8 cellular contexts compared by ENCODE assay signal in the genomic region with DNA sequence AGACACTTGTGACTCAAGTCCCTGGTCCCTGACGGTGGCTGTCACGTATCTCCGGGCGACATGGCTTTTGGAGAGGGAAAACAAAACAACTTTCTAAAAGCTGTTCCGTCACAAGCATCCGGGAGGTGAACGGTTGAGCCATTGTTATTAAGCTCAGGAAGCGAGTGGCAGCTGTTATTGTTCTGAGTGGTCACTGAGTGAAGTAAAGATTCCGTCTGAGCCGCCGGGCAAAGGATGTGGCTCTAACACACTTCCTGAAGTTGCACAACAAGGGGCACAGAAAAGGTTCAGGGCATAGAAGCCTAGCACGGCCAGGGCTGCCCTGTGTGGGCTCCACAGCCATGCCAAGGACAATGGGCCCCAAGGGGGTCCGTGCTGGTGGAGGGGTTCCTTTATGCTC. TPM values are rescaled to one million over a fixed set of nuclear protein-coding genes. Genes with fewer than 3 reads are reported as not detected.
A peak's percentile ranks its signal among the peaks of the same experiment; 100 is the strongest.
DNase-seq lines count a peak whose midpoint lies in the region; ATAC-seq and TF ChIP-seq lines count a peak whose summit lies in the region.

No MANE protein-coding gene starts in this region.

- H4K20me1 ChIP-seq in GM23338 (replicated peaks; ENCODE audit: insufficient read depth): no peaks in the 10 kb centered on the region

- no peaks in the 10 kb centered on the region for H3K9me3 Mint-ChIP-seq in GM23338

- TF ChIP-seq CTCF in GM23338 (conservative IDR thresholded peaks at IDR 0.05; ENCODE audit: low read depth in 2 of 2): no peak

- no peak overlapping the region for H3K4me3 ChIP-seq in GM23338

- no peaks in the 10 kb centered on the region for H3K27me3 ChIP-seq in GM23338 (ENCODE audit: insufficient read depth)

- H3K27me3 Mint-ChIP-seq in GM23338 (ENCODE audit: insufficient read depth, low read depth, poor library complexity) (peaks cover 4% of the 10 kb centered on the region), T-helper 17 cell (no peaks in the 10 kb centered on the region)

- H3K4me1 Mint-ChIP-seq in GM23338: peaks cover 7% of the 10 kb centered on the region
- H3K4me1 Mint-ChIP-seq in T-helper 17 cell: peaks cover 71% of the 10 kb centered on the region

- no peaks in the 10 kb centered on the region for H3K9me2 ChIP-seq in GM23338 (ENCODE audit: insufficient read depth)

- H3K4me1 ChIP-seq in GM23338 (ENCODE audit: insufficient read depth): no peaks in the 10 kb centered on the region

- no peak overlapping the region for H3K4me3 Mint-ChIP-seq in GM23338
- peak overlapping the region; percentile 82 for H3K4me3 Mint-ChIP-seq in T-helper 17 cell

- no peak overlapping the region for H3K27ac ChIP-seq in GM23338 (ENCODE audit: low read depth)

- no peaks in the 10 kb centered on the region for H3F3A ChIP-seq in GM23338 (replicated peaks; ENCODE audit: low read depth)

- H3K4me2 ChIP-seq in GM23338: no peak overlapping the region

- H3K27ac Mint-ChIP-seq in GM23338 (peak overlapping the region; percentile 17; the same call in 1 of the 2 replicates), T-helper 17 cell (peak overlapping the region; percentile 99)

- no peaks in the 10 kb centered on the region for H3K9me3 ChIP-seq in T-helper 17 cell (ENCODE audit: control insufficient read depth, low read length, poor library complexity, severe bottlenecking)

- no peaks in the 10 kb centered on the region for H3K79me2 ChIP-seq in GM23338 (replicated peaks; ENCODE audit: insufficient read depth)

- H3K36me3 Mint-ChIP-seq in GM23338 (ENCODE audit: low read depth) (no peaks in the 10 kb centered on the region), T-helper 17 cell (ENCODE audit: low read depth) (peaks cover 7% of the 10 kb centered on the region)

- H3K36me3 ChIP-seq in GM23338 (ENCODE audit: insufficient read depth): no peaks in the 10 kb centered on the region

- DNase-seq in GM23338 (ENCODE audit: low spot score) (no peak), T-helper 17 cell (no peak), glomerular endothelial cell (ENCODE audit: extremely low read depth, low read depth, low spot score) (peak; percentile 96), AG08395 (ENCODE audit: low spot score) (no peak), NCI-H1048 (lab: John Stamatoyannopoulos, UW) (no peak), NCI-H2081 (lab: John Stamatoyannopoulos, UW) (no peak)
- peak; percentile 45 for DNase-seq in stimulated activated CD4-positive, alpha-beta T cell treated with anti-CD3 and anti-CD28 coated beads, Interleukin-4, amount 100 ng/mL, for 24 hours
- no peak for DNase-seq in effector CD4-positive, alpha-beta T cell

- H2AFZ ChIP-seq in GM23338: 0 out of 2 replicates have a peak overlapping the region, but pooled peaks have one; percentile 28

- ATAC-seq in GM23338 (no peak), T-helper 17 cell (peak; percentile 45)

TF ChIP-seq in GM23338, 12 proteins besides CTCF, POLR2A, EP300 and RAD21 (continues in another document):
- TF ChIP-seq, protein P1, sequence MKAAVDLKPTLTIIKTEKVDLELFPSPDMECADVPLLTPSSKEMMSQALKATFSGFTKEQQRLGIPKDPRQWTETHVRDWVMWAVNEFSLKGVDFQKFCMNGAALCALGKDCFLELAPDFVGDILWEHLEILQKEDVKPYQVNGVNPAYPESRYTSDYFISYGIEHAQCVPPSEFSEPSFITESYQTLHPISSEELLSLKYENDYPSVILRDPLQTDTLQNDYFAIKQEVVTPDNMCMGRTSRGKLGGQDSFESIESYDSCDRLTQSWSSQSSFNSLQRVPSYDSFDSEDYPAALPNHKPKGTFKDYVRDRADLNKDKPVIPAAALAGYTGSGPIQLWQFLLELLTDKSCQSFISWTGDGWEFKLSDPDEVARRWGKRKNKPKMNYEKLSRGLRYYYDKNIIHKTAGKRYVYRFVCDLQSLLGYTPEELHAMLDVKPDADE (IDR thresholded peaks at IDR 0.05): no peak
- no peak for TF ChIP-seq EZH2phosphoT487 (IDR thresholded peaks at IDR 0.05; ENCODE audit: unreplicated experiment)
- TF ChIP-seq CREB1 (CRISPR knock-in tag; IDR thresholded peaks at IDR 0.05; ENCODE audit: low read depth): no peak
- TF ChIP-seq, protein P2, sequence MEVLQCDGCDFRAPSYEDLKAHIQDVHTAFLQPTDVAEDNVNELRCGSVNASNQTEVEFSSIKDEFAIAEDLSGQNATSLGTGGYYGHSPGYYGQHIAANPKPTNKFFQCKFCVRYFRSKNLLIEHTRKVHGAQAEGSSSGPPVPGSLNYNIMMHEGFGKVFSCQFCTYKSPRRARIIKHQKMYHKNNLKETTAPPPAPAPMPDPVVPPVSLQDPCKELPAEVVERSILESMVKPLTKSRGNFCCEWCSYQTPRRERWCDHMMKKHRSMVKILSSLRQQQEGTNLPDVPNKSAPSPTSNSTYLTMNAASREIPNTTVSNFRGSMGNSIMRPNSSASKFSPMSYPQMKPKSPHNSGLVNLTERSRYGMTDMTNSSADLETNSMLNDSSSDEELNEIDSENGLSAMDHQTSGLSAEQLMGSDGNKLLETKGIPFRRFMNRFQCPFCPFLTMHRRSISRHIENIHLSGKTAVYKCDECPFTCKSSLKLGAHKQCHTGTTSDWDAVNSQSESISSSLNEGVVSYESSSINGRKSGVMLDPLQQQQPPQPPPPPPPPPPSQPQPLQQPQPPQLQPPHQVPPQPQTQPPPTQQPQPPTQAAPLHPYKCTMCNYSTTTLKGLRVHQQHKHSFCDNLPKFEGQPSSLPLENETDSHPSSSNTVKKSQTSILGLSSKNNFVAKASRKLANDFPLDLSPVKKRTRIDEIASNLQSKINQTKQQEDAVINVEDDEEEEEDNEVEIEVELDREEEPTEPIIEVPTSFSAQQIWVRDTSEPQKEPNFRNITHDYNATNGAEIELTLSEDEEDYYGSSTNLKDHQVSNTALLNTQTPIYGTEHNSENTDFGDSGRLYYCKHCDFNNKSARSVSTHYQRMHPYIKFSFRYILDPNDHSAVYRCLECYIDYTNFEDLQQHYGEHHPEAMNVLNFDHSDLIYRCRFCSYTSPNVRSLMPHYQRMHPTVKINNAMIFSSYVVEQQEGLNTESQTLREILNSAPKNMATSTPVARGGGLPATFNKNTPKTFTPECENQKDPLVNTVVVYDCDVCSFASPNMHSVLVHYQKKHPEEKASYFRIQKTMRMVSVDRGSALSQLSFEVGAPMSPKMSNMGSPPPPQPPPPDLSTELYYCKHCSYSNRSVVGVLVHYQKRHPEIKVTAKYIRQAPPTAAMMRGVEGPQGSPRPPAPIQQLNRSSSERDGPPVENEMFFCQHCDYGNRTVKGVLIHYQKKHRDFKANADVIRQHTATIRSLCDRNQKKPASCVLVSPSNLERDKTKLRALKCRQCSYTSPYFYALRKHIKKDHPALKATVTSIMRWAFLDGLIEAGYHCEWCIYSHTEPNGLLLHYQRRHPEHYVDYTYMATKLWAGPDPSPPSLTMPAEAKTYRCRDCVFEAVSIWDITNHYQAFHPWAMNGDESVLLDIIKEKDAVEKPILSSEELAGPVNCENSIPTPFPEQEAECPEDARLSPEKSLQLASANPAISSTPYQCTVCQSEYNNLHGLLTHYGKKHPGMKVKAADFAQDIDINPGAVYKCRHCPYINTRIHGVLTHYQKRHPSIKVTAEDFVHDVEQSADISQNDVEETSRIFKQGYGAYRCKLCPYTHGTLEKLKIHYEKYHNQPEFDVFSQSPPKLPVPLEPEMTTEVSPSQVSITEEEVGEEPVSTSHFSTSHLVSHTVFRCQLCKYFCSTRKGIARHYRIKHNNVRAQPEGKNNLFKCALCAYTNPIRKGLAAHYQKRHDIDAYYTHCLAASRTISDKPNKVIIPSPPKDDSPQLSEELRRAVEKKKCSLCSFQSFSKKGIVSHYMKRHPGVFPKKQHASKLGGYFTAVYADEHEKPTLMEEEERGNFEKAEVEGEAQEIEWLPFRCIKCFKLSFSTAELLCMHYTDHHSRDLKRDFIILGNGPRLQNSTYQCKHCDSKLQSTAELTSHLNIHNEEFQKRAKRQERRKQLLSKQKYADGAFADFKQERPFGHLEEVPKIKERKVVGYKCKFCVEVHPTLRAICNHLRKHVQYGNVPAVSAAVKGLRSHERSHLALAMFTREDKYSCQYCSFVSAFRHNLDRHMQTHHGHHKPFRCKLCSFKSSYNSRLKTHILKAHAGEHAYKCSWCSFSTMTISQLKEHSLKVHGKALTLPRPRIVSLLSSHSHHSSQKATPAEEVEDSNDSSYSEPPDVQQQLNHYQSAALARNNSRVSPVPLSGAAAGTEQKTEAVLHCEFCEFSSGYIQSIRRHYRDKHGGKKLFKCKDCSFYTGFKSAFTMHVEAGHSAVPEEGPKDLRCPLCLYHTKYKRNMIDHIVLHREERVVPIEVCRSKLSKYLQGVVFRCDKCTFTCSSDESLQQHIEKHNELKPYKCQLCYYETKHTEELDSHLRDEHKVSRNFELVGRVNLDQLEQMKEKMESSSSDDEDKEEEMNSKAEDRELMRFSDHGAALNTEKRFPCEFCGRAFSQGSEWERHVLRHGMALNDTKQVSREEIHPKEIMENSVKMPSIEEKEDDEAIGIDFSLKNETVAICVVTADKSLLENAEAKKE (CRISPR knock-in tag; IDR thresholded peaks at IDR 0.05): no peak
- TF ChIP-seq ZNF331 (CRISPR knock-in tag; IDR thresholded peaks at IDR 0.05; ENCODE audit: low read depth): no peak
- TF ChIP-seq EZH2 (IDR thresholded peaks at IDR 0.05; ENCODE audit: low read depth, unreplicated experiment): no peak
- no peak for TF ChIP-seq POLR2AphosphoS5 (IDR thresholded peaks at IDR 0.05; ENCODE audit: low read depth)
- no peak for TF ChIP-seq ZNF114 (CRISPR knock-in tag; IDR thresholded peaks at IDR 0.05)
- no peak for TF ChIP-seq STAT1 (IDR thresholded peaks at IDR 0.05; ENCODE audit: unreplicated experiment)

RNA-seq across cellular contexts. Expression of a gene that starts 24.3 kb away (rescaled TPM):
- total RNA-seq in GM23338 (2014; rRNA removed; shearing (Covaris generic)): 8.0 and 8.3 TPM in 2 replicates
- polyA plus RNA-seq in GM23338 (2016; fragmentation: Nextera tagmentation; extraction: Ambion mirVana): 5.4 and 6.6 TPM in 2 replicates
- total RNA-seq in T-helper 17 cell (100 to 1,000 TPM; 163 to 184 TPM), glomerular endothelial cell (26.2 and 46.3 TPM in 2 replicates)

RNA-seq across cellular contexts. Expression of a gene that starts 52.0 kb away (rescaled TPM):
- not detected in 2 replicates for total RNA-seq in GM23338 (2014; rRNA removed; shearing (Covaris generic))
- polyA plus RNA-seq in GM23338 (2016; fragmentation: Nextera tagmentation; extraction: Ambion mirVana): not detected in 2 replicates
- not detected for total RNA-seq in T-helper 17 cell
- total RNA-seq in glomerular endothelial cell: not detected in 2 replicates

Comparison
In these comparisons a context has a peak if more than half of its experiments do, and no peak if none do; other contexts are left out.
1. DNase-seq: peak in glomerular endothelial cell (single experiment) and stimulated activated CD4-positive, alpha-beta T cell treated with anti-CD3 and anti-CD28 coated beads, Interleukin-4, amount 100 ng/mL, for 24 hours (single experiment); none in GM23338 (single experiment), T-helper 17 cell (0 of 3), AG08395 (single experiment), effector CD4-positive, alpha-beta T cell (single experiment), NCI-H1048 (single experiment) and NCI-H2081 (0 of 2).